ENCODE assay signal across 13 cellular contexts in the genomic region with DNA sequence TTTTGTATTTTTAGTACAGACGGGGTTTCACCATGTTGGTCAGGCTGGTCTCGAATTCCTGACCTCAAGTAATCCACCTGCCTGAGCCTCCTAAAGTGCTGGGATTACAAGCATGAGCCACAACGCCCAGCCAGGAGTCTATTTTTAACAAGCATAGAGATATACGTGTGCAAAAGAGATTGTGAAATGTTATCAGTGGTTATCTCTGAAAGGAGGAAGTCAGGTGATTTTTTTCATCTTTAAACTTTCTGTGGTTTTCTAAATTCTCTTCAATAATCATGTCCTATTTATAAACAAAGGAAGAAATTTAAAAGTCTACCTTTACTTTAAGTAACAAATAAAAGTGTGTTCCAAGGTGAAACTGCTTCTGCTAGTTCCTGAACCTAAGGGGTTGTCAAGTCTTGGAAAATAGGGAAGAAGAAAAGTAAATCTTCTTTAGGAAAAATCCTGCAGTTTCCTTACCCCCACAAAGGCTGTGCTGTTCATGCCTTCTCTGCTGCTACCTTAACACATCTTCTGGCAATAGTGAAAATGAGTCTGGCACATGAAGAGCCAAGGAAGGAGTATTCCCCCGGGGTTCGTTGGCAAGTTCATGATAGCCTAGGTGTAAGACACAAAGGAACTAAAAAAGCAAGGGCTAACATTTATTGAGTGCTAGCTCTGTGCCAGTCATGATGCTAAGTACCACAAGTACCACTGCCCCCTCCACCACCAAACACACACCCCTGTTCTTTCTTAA. TPM values are rescaled to one million over a fixed set of nuclear protein-coding genes. Genes with fewer than 3 reads are reported as not detected.
DNase-seq lines count a peak whose midpoint lies in the region; ATAC-seq and TF ChIP-seq lines count a peak whose summit lies in the region.
"Had no signal": no experiment of that assay in that cellular context is flagged by ENCODE, and none has a peak within 500 bp of the region (broad histone marks: within the 10 kb centered on the region; RNA-seq: fewer than 3 reads in every experiment).

No MANE protein-coding gene starts in this region.

- H3K4me3 ChIP-seq in Loucy (ENCODE audit: low read length, poor library complexity, severe bottlenecking) (no peak overlapping the region), mucosa of descending colon (no peak overlapping the region), GM23248 (no peak overlapping the region)

- H3K27ac Mint-ChIP-seq in activated CD4-positive, alpha-beta T cell treated with anti-CD3 and anti-CD28 coated beads, Interleukin-2, amount 10 ng/mL, durations not matched to agents 24 days and 14 days, result no peak overlapping the region
- H3K27ac Mint-ChIP-seq: immature natural killer cell, progenitor cell of endocrine pancreas had no signal

- H3F3A ChIP-seq in Loucy (ENCODE audit: low read depth), result no peaks in the 10 kb centered on the region
- no peaks in the 10 kb centered on the region for H3F3A ChIP-seq in GM23248 (ENCODE audit: insufficient read depth)

- no peaks in the 10 kb centered on the region for H3K27me3 ChIP-seq in Loucy (ENCODE audit: insufficient read depth, low read length, poor library complexity, severe bottlenecking)
- no peaks in the 10 kb centered on the region; the same call in 1 of the 2 replicates for H3K27me3 ChIP-seq in GM23248 (replicated peaks; ENCODE audit: insufficient read depth)

- DNase-seq in mucosa of descending colon (peak in 1 of 3 donors; percentile 53), G401 (ENCODE audit: low spot score) (no peak), GM23248 (no peak)
- no peak for DNase-seq in activated CD4-positive, alpha-beta T cell treated with anti-CD3 and anti-CD28 coated beads, Interleukin-2, amount 10 ng/mL, durations not matched to agents 24 days and 14 days
- DNase-seq: activated CD4-positive, alpha-beta T cell treated with anti-CD3 and anti-CD28 coated beads for 4 hours; DMS79; immature natural killer cell had no signal

- intact Hi-C loops in mucosa of descending colon (cut with DNase I, micrococcal nuclease), result loop anchor here in 1 of 2 donors (5.0 kb wide), 1 partner anchor 163 kb away; no protein-coding TSS in a partner anchor
- intact Hi-C loops in activated CD4-positive, alpha-beta T cell treated with anti-CD3 and anti-CD28 coated beads, Interleukin-2, amount 10 ng/mL, durations not matched to agents 24 days and 14 days (cut with micrococcal nuclease), result no loop called here

- WGBS in GM23248 (ENCODE audit: low coverage in 1 of 2, low lambda C conversion rate in 2 of 2, missing lambda C conversion rate in 2 of 2), 2 experiments, result 61 to 62% methylated on average over 6 of the region's 6 CpGs

- H3K4me1 ChIP-seq in Loucy (ENCODE audit: insufficient read depth, low read length, poor library complexity, severe bottlenecking), result peaks cover 14% of the 10 kb centered on the region
- peaks cover 12% of the 10 kb centered on the region for H3K4me1 ChIP-seq in mucosa of descending colon (ENCODE audit: low read depth)
- H3K4me1 ChIP-seq in GM23248 (ENCODE audit: insufficient read depth), result no peaks in the 10 kb centered on the region

- no peaks in the 10 kb centered on the region for H3K27me3 Mint-ChIP-seq in activated CD4-positive, alpha-beta T cell treated with anti-CD3 and anti-CD28 coated beads, Interleukin-2, amount 10 ng/mL, durations not matched to agents 24 days and 14 days

- peaks cover 14% of the 10 kb centered on the region for H3K9me3 Mint-ChIP-seq in activated CD4-positive, alpha-beta T cell treated with anti-CD3 and anti-CD28 coated beads, Interleukin-2, amount 10 ng/mL, durations not matched to agents 24 days and 14 days

- H3K9ac ChIP-seq in Loucy (ENCODE audit: low read depth, low read length, poor library complexity, severe bottlenecking), result no peak overlapping the region
- no peak overlapping the region for H3K9ac ChIP-seq in GM23248

- H3K36me3 ChIP-seq in Loucy (ENCODE audit: insufficient read depth, low read length) (no peaks in the 10 kb centered on the region), mucosa of descending colon (ENCODE audit: low read depth) (no peaks in the 10 kb centered on the region), GM23248 (ENCODE audit: low read depth) (no peaks in the 10 kb centered on the region)

- H3K4me3 Mint-ChIP-seq in activated CD4-positive, alpha-beta T cell treated with anti-CD3 and anti-CD28 coated beads, Interleukin-2, amount 10 ng/mL, durations not matched to agents 24 days and 14 days, result no peak overlapping the region
- H3K4me3 Mint-ChIP-seq: immature natural killer cell had no signal

- H3K9me3 ChIP-seq in Loucy (ENCODE audit: insufficient read depth, low read depth, low read length), result peaks cover 11% of the 10 kb centered on the region; the same call in 1 of the 2 replicates
- peaks cover 8% of the 10 kb centered on the region for H3K9me3 ChIP-seq in mucosa of descending colon
- no peaks in the 10 kb centered on the region for H3K9me3 ChIP-seq in GM23248 (ENCODE audit: low read depth)

- H3K4me2 ChIP-seq in Loucy (ENCODE audit: low read depth, low read length, poor library complexity, severe bottlenecking), result peak overlapping the region; percentile 26
- H3K4me2 ChIP-seq in GM23248 (ENCODE audit: unreplicated experiment), result no peak overlapping the region

- H4K20me1 ChIP-seq in Loucy (ENCODE audit: insufficient read depth, low read length, poor library complexity, severe bottlenecking) (no peaks in the 10 kb centered on the region), GM23248 (ENCODE audit: insufficient read depth) (no peaks in the 10 kb centered on the region)

- H2AFZ ChIP-seq in Loucy (ENCODE audit: low read length) (no peak overlapping the region), GM23248 (no peak overlapping the region)

- TF ChIP-seq CTCF in Loucy (conservative IDR thresholded peaks at IDR 0.05; ENCODE audit: low read length) (no peak), mucosa of descending colon (IDR thresholded peaks at IDR 0.05) (no peak)

- no peaks in the 10 kb centered on the region for H3K79me2 ChIP-seq in Loucy (ENCODE audit: insufficient read depth, low read length)
- no peaks in the 10 kb centered on the region for H3K79me2 ChIP-seq in GM23248 (ENCODE audit: insufficient read depth)

- H3K36me3 Mint-ChIP-seq in activated CD4-positive, alpha-beta T cell treated with anti-CD3 and anti-CD28 coated beads, Interleukin-2, amount 10 ng/mL, durations not matched to agents 24 days and 14 days (ENCODE audit: low read depth), result peaks cover 3% of the 10 kb centered on the region

- H3K9me2 ChIP-seq in Loucy (replicated peaks; ENCODE audit: low read depth, low read length), result no peaks in the 10 kb centered on the region
- H3K9me2 ChIP-seq in GM23248 (ENCODE audit: insufficient read depth), result no peaks in the 10 kb centered on the region

- H3K4me1 Mint-ChIP-seq in activated CD4-positive, alpha-beta T cell treated with anti-CD3 and anti-CD28 coated beads, Interleukin-2, amount 10 ng/mL, durations not matched to agents 24 days and 14 days, result peaks cover 3% of the 10 kb centered on the region
- H3K4me1 Mint-ChIP-seq: immature natural killer cell had no signal

- in situ Hi-C loops in G401 (cut with HindIII; ENCODE audit: low sequenced_read_pairs), result no loop called here
- in situ Hi-C loops in GM23248 (cut with MboI), result no loop called here

- peak; percentile 87 for ATAC-seq in GM18511 (IDR thresholded peaks at IDR 0.05; ENCODE audit: unreplicated experiment)
- peak; percentile 76 for ATAC-seq in HG02759 (IDR thresholded peaks at IDR 0.05; ENCODE audit: unreplicated experiment)
- ATAC-seq in mucosa of descending colon, result peak; percentile 74
- ATAC-seq in HG03342 (IDR thresholded peaks at IDR 0.05; ENCODE audit: unreplicated experiment), result no peak

- no peak overlapping the region for H3K27ac ChIP-seq in GM23248

RNA-seq across cellular contexts. Expression of a gene that starts 51.1 kb away (rescaled TPM):
- total RNA-seq in mucosa of descending colon, result not detected
- 0.24 and 0.25 TPM in 2 replicates for total RNA-seq in G401 (2014; rRNA removed; shearing (Covaris generic))
- not detected in 2 replicates for total RNA-seq in GM23248 (2014; rRNA removed; shearing (Covaris generic))
- not detected in 2 replicates for polyA plus RNA-seq in GM23248 (2016; fragmentation: Nextera tagmentation; extraction: Ambion mirVana)
- total RNA-seq in activated CD4-positive, alpha-beta T cell treated with anti-CD3 and anti-CD28 coated beads, Interleukin-2, amount 10 ng/mL, durations not matched to agents 24 days and 14 days, result not detected in 2 replicates
- polyA plus RNA-seq: esophagus, immature natural killer cell had no signal
